In genomic region chr10:116773306-116773705, GRCh38 we compare ENCODE assay signal across 11 cellular contexts. TPM values are rescaled to one million over a fixed set of nuclear protein-coding genes. Genes with fewer than 3 reads are reported as not detected.
A peak's percentile ranks its signal among the peaks of the same experiment; 100 is the strongest.
DNase-seq lines count a peak whose midpoint lies in the region; FAIRE-seq and TF ChIP-seq lines count a peak whose summit lies in the region.
"Had no signal": no experiment of that assay in that cellular context is flagged by ENCODE, and none has a peak within 500 bp of the region (broad histone marks: within the 10 kb centered on the region; RNA-seq: fewer than 3 reads in every experiment).

No MANE protein-coding gene starts in this region.

- no peak overlapping the region for H3K4me3 ChIP-seq in BLaER1 treated with 17β-estradiol and CSF1 and Interleukin-3, amounts not matched to agents 10 nM and 100 nM
- H3K4me3 ChIP-seq in suprapubic skin, result no peak overlapping the region
- H3K4me3 ChIP-seq: A549 had no signal

- DNase-seq in RWPE1 (ENCODE audit: low spot score), result no peak
- DNase-seq in mesenteric fat pad (ENCODE audit: low spot score), result peak; percentile 83
- DNase-seq in suprapubic skin (ENCODE audit: low spot score in 2 of 2), result peak; percentile 32 to 63
- DNase-seq in NCI-H146 treated with DMSO at 0.1 percent for 48 hours (lab: John Stamatoyannopoulos, UW; ENCODE audit: unreplicated experiment), result no peak
- no peak for DNase-seq in RCC 7860 (ENCODE audit: low spot score)
- DNase-seq: CD4-positive, CD25-positive, alpha-beta regulatory T cell; DMS53; H7 had no signal

- CTCF ChIA-PET in RWPE1 (lab: Yijun Ruan, JAX), result interaction anchor here (0.6 to 2.3 kb wide), 2 partner anchors 15 to 658 kb away, joined by 3 to 5 read pairs; no protein-coding TSS in a partner anchor

- no peak overlapping the region for H3K9ac ChIP-seq in BLaER1 treated with 17β-estradiol and CSF1 and Interleukin-3, amounts not matched to agents 10 nM and 100 nM

- TF ChIP-seq EP300 in suprapubic skin (IDR thresholded peaks at IDR 0.05), result no peak

- no peaks in the 10 kb centered on the region for H3K36me3 ChIP-seq in BLaER1 treated with 17β-estradiol and CSF1 and Interleukin-3, amounts not matched to agents 10 nM and 100 nM
- H3K36me3 ChIP-seq in suprapubic skin, result no peaks in the 10 kb centered on the region

- 87% methylated on average over 3 of the region's 5 CpGs for WGBS in suprapubic skin

- H4K20me1 ChIP-seq in BLaER1 treated with 17β-estradiol and CSF1 and Interleukin-3, amounts not matched to agents 10 nM and 100 nM, result no peaks in the 10 kb centered on the region

- no peaks in the 10 kb centered on the region for H3K27me3 ChIP-seq in BLaER1 treated with 17β-estradiol and CSF1 and Interleukin-3, amounts not matched to agents 10 nM and 100 nM
- H3K27me3 ChIP-seq in suprapubic skin, result no peaks in the 10 kb centered on the region

- peaks cover 23 to 52% (median 48%) of the 10 kb centered on the region in 10 experiments for H3K4me1 ChIP-seq in BLaER1 treated with 17β-estradiol and CSF1 and Interleukin-3, amounts not matched to agents 10 nM and 100 nM
- peaks cover 23% of the 10 kb centered on the region for H3K4me1 ChIP-seq in suprapubic skin

- no peak for TF ChIP-seq POLR2A in suprapubic skin (IDR thresholded peaks at IDR 0.05)

- FAIRE-seq in RCC 7860 (lab: Jason Lieb, UNC), result no peak
- FAIRE-seq: A549 had no signal

- no peak overlapping the region for H3K27ac ChIP-seq in BLaER1 treated with 17β-estradiol and CSF1 and Interleukin-3, amounts not matched to agents 10 nM and 100 nM
- H3K27ac ChIP-seq in RWPE1, result peak overlapping the region; percentile 71
- H3K27ac ChIP-seq in suprapubic skin, result no peak overlapping the region
- H3K27ac ChIP-seq: HL-60 had no signal

- no peaks in the 10 kb centered on the region for H3K9me3 ChIP-seq in BLaER1 treated with 17β-estradiol and CSF1 and Interleukin-3, amounts not matched to agents 10 nM and 100 nM (replicated peaks in 1 of 11)
- no peaks in the 10 kb centered on the region for H3K9me3 ChIP-seq in suprapubic skin
- H3K9me3 ChIP-seq: A549 had no signal

- TF ChIP-seq CTCF in RWPE1 (conservative IDR thresholded peaks at IDR 0.05; ENCODE audit: low read depth) (no peak), suprapubic skin (IDR thresholded peaks at IDR 0.05) (no peak)

- peak overlapping the region in 8 of 11 experiments; percentile 32 to 67 (median 42); a peak in 14 of 22 replicates for H3K4me2 ChIP-seq in BLaER1 treated with 17β-estradiol and CSF1 and Interleukin-3, amounts not matched to agents 10 nM and 100 nM
- H3K4me2 ChIP-seq: A549 had no signal

- POLR2A ChIA-PET in RWPE1 (lab: Yijun Ruan, JAX; ENCODE audit: low non-redundant PET), result no interaction called here

RNA-seq across cellular contexts. Expression of gene HSPA12A, which starts 30.9 kb away (rescaled TPM):
- 86.9 TPM for total RNA-seq in mesenteric fat pad
- total RNA-seq in suprapubic skin, result 10 to 100 TPM in 3 of 4 donors, 1 to 10 TPM in 1; 9.6 to 26.6 (median 18.2) TPM

Comparison
In these comparisons a context has a peak if more than half of its experiments do, and no peak if none do; other contexts are left out.
1. DNase-seq: peak in mesenteric fat pad (single experiment) and suprapubic skin (2 of 2); none in RWPE1 (single experiment), NCI-H146 treated with DMSO at 0.1 percent for 48 hours (single experiment) and RCC 7860 (single experiment).